In the genomic region with DNA sequence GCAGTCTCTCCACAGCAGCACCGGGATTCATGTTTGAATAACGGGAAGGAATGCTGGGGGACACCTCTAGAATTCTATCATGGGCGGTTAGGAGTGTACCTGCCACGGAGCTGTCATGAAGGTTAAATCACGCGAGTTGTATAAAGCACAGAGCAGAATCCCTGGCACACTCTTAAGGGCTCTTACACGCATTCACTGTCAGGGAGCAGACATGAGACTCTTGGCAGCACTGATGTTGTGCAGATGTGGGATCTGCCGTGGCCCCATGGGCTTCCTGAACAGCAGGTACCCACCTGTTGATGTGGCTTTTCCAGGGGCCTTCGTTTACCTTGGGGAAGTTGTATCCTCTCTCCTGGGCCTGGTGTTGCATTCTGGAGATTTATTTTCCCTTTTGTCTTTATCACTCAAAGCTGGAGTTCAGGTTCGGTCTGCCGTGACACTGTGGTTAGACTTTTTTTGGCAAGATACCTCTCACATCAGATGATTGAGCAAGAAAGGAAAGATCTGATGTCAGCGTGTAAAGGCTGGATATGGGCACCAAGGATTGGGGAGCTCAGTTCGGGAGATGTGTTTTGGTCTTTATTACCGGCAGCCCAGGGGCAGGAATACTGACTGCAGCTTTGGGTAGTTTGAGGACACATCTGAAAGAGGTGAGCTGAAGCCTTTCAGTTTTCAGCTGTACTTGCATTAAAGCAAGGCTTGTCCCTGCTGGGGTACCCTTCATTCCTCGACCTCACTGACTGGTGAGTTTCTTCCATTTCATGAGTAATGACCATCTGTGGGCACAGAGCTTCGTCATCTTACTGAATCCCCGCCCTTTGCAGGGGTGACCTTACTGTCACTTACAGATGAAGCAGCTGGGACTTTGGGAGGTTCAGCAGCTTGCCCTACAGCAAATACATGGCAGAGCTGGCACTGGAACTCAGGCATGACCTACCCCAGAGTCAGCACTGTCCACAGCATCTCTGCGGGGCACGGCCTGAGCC, we compare ENCODE assay signal across 9 cellular contexts. TPM values are rescaled to one million over a fixed set of nuclear protein-coding genes. Genes with fewer than 3 reads are reported as not detected.
DNase-seq lines count a peak whose midpoint lies in the region; ATAC-seq and TF ChIP-seq lines count a peak whose summit lies in the region.
"Had no signal": no experiment of that assay in that cellular context is flagged by ENCODE, and none has a peak within 500 bp of the region (broad histone marks: within the 10 kb centered on the region; RNA-seq: fewer than 3 reads in every experiment).

No MANE protein-coding gene starts in this region.

- no peaks in the 10 kb centered on the region for H4K20me1 ChIP-seq in PC-9 (ENCODE audit: insufficient read depth)

- H3K27me3 Mint-ChIP-seq in T-helper 17 cell, result no peaks in the 10 kb centered on the region

- H3K79me2 ChIP-seq in PC-9 (ENCODE audit: low read depth), result 0 out of 2 replicates have a peak, but pooled peaks cover 13% of the 10 kb centered on the region

- H3K27ac Mint-ChIP-seq in T-helper 17 cell, result peak overlapping the region; percentile 37

- peaks cover 30% of the 10 kb centered on the region for H3F3A ChIP-seq in PC-9 (ENCODE audit: insufficient read depth, low read depth)

- H3K36me3 Mint-ChIP-seq in T-helper 17 cell (ENCODE audit: low read depth), result no peaks in the 10 kb centered on the region

- H3K4me2 ChIP-seq in PC-9, result no peak overlapping the region

- H3K36me3 ChIP-seq in PC-9 (ENCODE audit: low read depth), result peaks cover 28% of the 10 kb centered on the region

- CTCF ChIA-PET in PC-9 (lab: Charles Lee), result interaction anchor here (0.6 kb wide), 2 partner anchors 166 to 190 kb away, joined by 4 read pairs; no protein-coding TSS in a partner anchor

- ATAC-seq in T-helper 17 cell, result no peak
- ATAC-seq in HG03196 (IDR thresholded peaks at IDR 0.05; ENCODE audit: unreplicated experiment), result no peak

- H3K9me2 ChIP-seq in PC-9 (ENCODE audit: insufficient read depth), result no peaks in the 10 kb centered on the region

- BruUV-seq in PC-9 (replicated peaks; lab: Mats Ljungman, UMichigan), result no TSS peak

- H3K4me3 ChIP-seq in fibroblast of mammary gland (ENCODE audit: control insufficient read depth, low read depth, low read length), result no peak overlapping the region
- no peak overlapping the region for H3K4me3 ChIP-seq in skin epidermis
- no peak overlapping the region for H3K4me3 ChIP-seq in PC-9
- H3K4me3 ChIP-seq: coronary artery had no signal

- H3K4me1 Mint-ChIP-seq in T-helper 17 cell, result peaks cover 36% of the 10 kb centered on the region

- no peak for TF ChIP-seq CTCF in fibroblast of mammary gland (conservative IDR thresholded peaks at IDR 0.05; ENCODE audit: control insufficient read depth, insufficient read depth, low read depth, low read length)
- TF ChIP-seq CTCF in PC-9 (conservative IDR thresholded peaks at IDR 0.05), result no peak

- H3K4me1 ChIP-seq in PC-9 (replicated peaks; ENCODE audit: insufficient read depth), result peaks cover 22% of the 10 kb centered on the region

- H3K27me3 ChIP-seq in PC-9 (ENCODE audit: insufficient read depth, low read depth), result no peaks in the 10 kb centered on the region

- H3K27ac ChIP-seq in skin epidermis (peak overlapping the region in 12 of 21 experiments; percentile 3 to 84 (median 47)), PC-9 (no peak overlapping the region)

- intact Hi-C loops in PC-9 (cut with micrococcal nuclease; ENCODE audit: unreplicated experiment), result no loop called here

- H2AFZ ChIP-seq in PC-9, result no peak overlapping the region

- peak overlapping the region; percentile 58 for H3K4me3 Mint-ChIP-seq in T-helper 17 cell

- DNase-seq in DMS79 (lab: John Stamatoyannopoulos, UW) (peak; percentile 27), T-helper 17 cell (no peak), fibroblast of mammary gland (ENCODE audit: low read depth) (peak; percentile 68), PC-9 (no peak), GOT3 (lab: John Stamatoyannopoulos, UW) (no peak)
- DNase-seq: NCI-H446 had no signal

- POLR2A ChIA-PET in PC-9 (lab: Charles Lee; ENCODE audit: unreplicated experiment), result no interaction called here

- H3K9me3 ChIP-seq in T-helper 17 cell (ENCODE audit: control insufficient read depth, low read length, poor library complexity, severe bottlenecking) (no peaks in the 10 kb centered on the region), PC-9 (ENCODE audit: insufficient read depth, low read depth) (peaks cover 15% of the 10 kb centered on the region; the same call in 1 of the 2 replicates)

RNA-seq across cellular contexts. Expression of gene KNOP1, which starts 19.3 kb away (rescaled TPM):
- 1 to 10 TPM; 7.7 to 7.9 TPM for total RNA-seq in T-helper 17 cell
- total RNA-seq in PC-9 (2021), result 60.4 TPM in 2 replicates

RNA-seq across cellular contexts. Expression of gene IQCK, which starts 19.3 kb away (rescaled TPM):
- 1 to 10 TPM; 2.2 to 3.7 TPM for total RNA-seq in T-helper 17 cell
- total RNA-seq in PC-9 (2021), result 21.0 and 21.6 TPM in 2 replicates

Comparison
In these comparisons a context has a peak if more than half of its experiments do, and no peak if none do; other contexts are left out.
1. DNase-seq: peak in DMS79 (single experiment) and fibroblast of mammary gland (single experiment); none in T-helper 17 cell (0 of 3), PC-9 (0 of 2) and GOT3 (single experiment).